Comparison of ENCODE assay signal across 8 cellular contexts in genomic region chr17:28042657-28042720, GRCh38. TPM values are rescaled to one million over a fixed set of nuclear protein-coding genes. Genes with fewer than 3 reads are reported as not detected.
A peak's percentile ranks its signal among the peaks of the same experiment; 100 is the strongest.
DNase-seq lines count a peak whose midpoint lies in the region; ATAC-seq and TF ChIP-seq lines count a peak whose summit lies in the region.

Gene NLK (plus strand): TSS chr17:28042677. CDS start chr17:28042874, 197 bp downstream.

- ATAC-seq in Right ventricle myocardium inferior: no peak
- ATAC-seq in HG03342 (IDR thresholded peaks at IDR 0.05; ENCODE audit: unreplicated experiment): no peak
- ATAC-seq in GM21360 (IDR thresholded peaks at IDR 0.05; ENCODE audit: unreplicated experiment): no peak

- H3K9ac ChIP-seq in ES-I3 (ENCODE audit: low read depth, low read length): peak within 1 kb of the TSS; percentile 69; the same call in 1 of the 2 replicates

- H3K27me3 Mint-ChIP-seq in T-helper 2 cell treated with Interferon-gamma antibody and Interleukin-4, amounts not matched to agents 5 μg/mL and 100 μg/mL, for 36 hours (ENCODE audit: low read depth): peaks cover 7% of the 10 kb centered on the region
- no peaks in the 10 kb centered on the region for H3K27me3 Mint-ChIP-seq in progenitor cell of endocrine pancreas

- H3K36me3 ChIP-seq in ES-I3 (ENCODE audit: insufficient read depth, low read length): 0 out of 2 replicates have a peak, but pooled peaks cover 4% of the 10 kb centered on the region

- H3K9me3 ChIP-seq in ES-I3 (ENCODE audit: control insufficient read depth, insufficient read depth, low read length): no peaks in the 10 kb centered on the region

- H3K4me1 ChIP-seq in ES-I3 (ENCODE audit: insufficient read depth, low read length): peaks cover 16% of the 10 kb centered on the region

- peak within 1 kb of the TSS; percentile 83 for H3K4me3 Mint-ChIP-seq in T-helper 2 cell treated with Interferon-gamma antibody and Interleukin-4, amounts not matched to agents 5 μg/mL and 100 μg/mL, for 36 hours
- H3K4me3 Mint-ChIP-seq in progenitor cell of endocrine pancreas (ENCODE audit: low read depth): peak within 1 kb of the TSS; percentile 87

- H3K4me1 Mint-ChIP-seq in T-helper 2 cell treated with Interferon-gamma antibody and Interleukin-4, amounts not matched to agents 5 μg/mL and 100 μg/mL, for 36 hours (ENCODE audit: low read depth): peaks cover 51% of the 10 kb centered on the region
- H3K4me1 Mint-ChIP-seq in progenitor cell of endocrine pancreas (ENCODE audit: low read depth): peaks cover 42% of the 10 kb centered on the region

- peak within 1 kb of the TSS; percentile 81 for H3K27ac Mint-ChIP-seq in T-helper 2 cell treated with Interferon-gamma antibody and Interleukin-4, amounts not matched to agents 5 μg/mL and 100 μg/mL, for 36 hours
- H3K27ac Mint-ChIP-seq in progenitor cell of endocrine pancreas: peak within 1 kb of the TSS; percentile 88

- intact Hi-C loops in Right ventricle myocardium inferior (cut with DNase I): loop anchor here (5.0 to 10.0 kb wide), 4 partner anchors 72 to 295 kb away; partner anchors contain the start of genes IFT20, LYRM9 and TNFAIP1

- no peak for TF ChIP-seq CTCF in progenitor cell of endocrine pancreas (IDR thresholded peaks at IDR 0.05; ENCODE audit: unreplicated experiment)

- peaks cover 16% of the 10 kb centered on the region for H3K36me3 Mint-ChIP-seq in T-helper 2 cell treated with Interferon-gamma antibody and Interleukin-4, amounts not matched to agents 5 μg/mL and 100 μg/mL, for 36 hours (ENCODE audit: low read depth)
- H3K36me3 Mint-ChIP-seq in progenitor cell of endocrine pancreas (ENCODE audit: insufficient read depth): peaks cover 8% of the 10 kb centered on the region

- no peak for DNase-seq in T-helper 2 cell treated with Interferon-gamma antibody and Interleukin-4, amounts not matched to agents 5 μg/mL and 100 μg/mL, for 36 hours (ENCODE audit: low spot score)
- DNase-seq in Right ventricle myocardium inferior (ENCODE audit: missing footprints) (no peak), progenitor cell of endocrine pancreas (ENCODE audit: low spot score, unreplicated experiment) (no peak), SK-N-DZ (ENCODE audit: low spot score) (no peak)
- no peak for DNase-seq in stimulated activated CD4-positive, alpha-beta T cell treated with anti-CD3 and anti-CD28 coated beads, Interleukin-4, amount 100 ng/mL, for 24 hours

- no peaks in the 10 kb centered on the region for H3K9me3 Mint-ChIP-seq in T-helper 2 cell treated with Interferon-gamma antibody and Interleukin-4, amounts not matched to agents 5 μg/mL and 100 μg/mL, for 36 hours
- peaks cover 4% of the 10 kb centered on the region for H3K9me3 Mint-ChIP-seq in progenitor cell of endocrine pancreas (ENCODE audit: low read depth)

RNA-seq across cellular contexts. Expression of gene NLK, which starts in this region (rescaled TPM):
- 20.8 TPM for total RNA-seq in Right ventricle myocardium inferior
- total RNA-seq in progenitor cell of endocrine pancreas: 37.8 and 38.9 TPM in 2 replicates
- 26.2 and 30.7 TPM in 2 replicates for polyA plus RNA-seq in SK-N-DZ (2014; cell fraction: cytosol; rRNA removed)
- polyA plus RNA-seq in SK-N-DZ (2014; cell fraction: nucleus; rRNA removed): 26.5 and 35.4 TPM in 2 replicates
